In genomic region chr10:121596668-121597503, GRCh38 we compare ENCODE assay signal across 9 cellular contexts. TPM values are rescaled to one million over a fixed set of nuclear protein-coding genes. Genes with fewer than 3 reads are reported as not detected.
DNase-seq lines count a peak whose midpoint lies in the region; ATAC-seq and TF ChIP-seq lines count a peak whose summit lies in the region.
"Had no signal": no experiment of that assay in that cellular context is flagged by ENCODE, and none has a peak within 500 bp of the region (broad histone marks: within the 10 kb centered on the region; RNA-seq: fewer than 3 reads in every experiment).

No MANE protein-coding gene starts in this region.

- H3K9me3 ChIP-seq in right lobe of liver (no peaks in the 10 kb centered on the region), thyroid gland (no peaks in the 10 kb centered on the region)

- H3K4me3 Mint-ChIP-seq in activated T-cell treated with anti-CD3 and anti-CD28 coated beads, Interleukin-2, amount 50 U/mL, for 24 hours = peak overlapping the region; percentile 19
- peak overlapping the region; percentile 67 for H3K4me3 Mint-ChIP-seq in chondrocyte (ENCODE audit: unreplicated experiment)

- 9% methylated on average over 9 of the region's 54 CpGs for WGBS in right lobe of liver (ENCODE audit: insufficient coverage, low coverage, low lambda C conversion rate, missing lambda C conversion rate)
- WGBS in thyroid gland, 2 donors = 4 to 6% methylated on average over 24 to 42 of the region's 54 CpGs

- H3K4me1 Mint-ChIP-seq in activated T-cell treated with anti-CD3 and anti-CD28 coated beads, Interleukin-2, amount 50 U/mL, for 24 hours (ENCODE audit: low read depth) = peaks cover 7% of the 10 kb centered on the region
- peaks cover 14% of the 10 kb centered on the region for H3K4me1 Mint-ChIP-seq in chondrocyte (ENCODE audit: low read depth)

- TF ChIP-seq POLR2A in right lobe of liver (IDR thresholded peaks at IDR 0.05) = no peak
- TF ChIP-seq POLR2A in thyroid gland (IDR thresholded peaks at IDR 0.05) = peak in 1 of 2 donors; percentile 60

- no peak overlapping the region for H3K27ac Mint-ChIP-seq in activated T-cell treated with anti-CD3 and anti-CD28 coated beads, Interleukin-2, amount 50 U/mL, for 24 hours
- H3K27ac Mint-ChIP-seq in chondrocyte (ENCODE audit: unreplicated experiment) = no peak overlapping the region

- ATAC-seq in right lobe of liver = peak; percentile 56 to 65 (median 61)

- H3K36me3 Mint-ChIP-seq in activated T-cell treated with anti-CD3 and anti-CD28 coated beads, Interleukin-2, amount 50 U/mL, for 24 hours (ENCODE audit: low read depth) = no peaks in the 10 kb centered on the region
- no peaks in the 10 kb centered on the region for H3K36me3 Mint-ChIP-seq in chondrocyte (ENCODE audit: low read depth)

- peak overlapping the region; percentile 19 to 44 (median 24) for H3K27ac ChIP-seq in right lobe of liver
- peak overlapping the region; percentile 50 to 81 (median 70) for H3K27ac ChIP-seq in thyroid gland
- H3K27ac ChIP-seq: SK-N-MC had no signal

- intact Hi-C loops in right lobe of liver (cut with DNase I) (no loop called here), thyroid gland (cut with DNase I) (loop anchor here (10.0 kb wide), 1 partner anchor 182 kb away; no protein-coding TSS in a partner anchor)

- peaks cover 69% of the 10 kb centered on the region for H3K27me3 Mint-ChIP-seq in activated T-cell treated with anti-CD3 and anti-CD28 coated beads, Interleukin-2, amount 50 U/mL, for 24 hours
- peaks cover 11% of the 10 kb centered on the region for H3K27me3 Mint-ChIP-seq in chondrocyte (ENCODE audit: low read depth)

- H3K36me3 ChIP-seq in right lobe of liver (no peaks in the 10 kb centered on the region), thyroid gland (no peaks in the 10 kb centered on the region)

- TF ChIP-seq CTCF in chondrocyte (IDR thresholded peaks at IDR 0.05) (peak; percentile 74), right lobe of liver (IDR thresholded peaks at IDR 0.05) (peak in 3 of 4 donors; percentile 19 to 40 (median 23)), thyroid gland (IDR thresholded peaks at IDR 0.05) (peak in 3 of 6 experiments; percentile 16 to 44 (median 43))

- H3K4me3 ChIP-seq in right lobe of liver = peak overlapping the region; percentile 48 to 59 (median 53)
- peak overlapping the region; percentile 43 to 67 (median 52) for H3K4me3 ChIP-seq in thyroid gland (replicated peaks in 1 of 3)

- DNase-seq in activated T-cell treated with anti-CD3 and anti-CD28 coated beads, Interleukin-2, amount 50 U/mL, for 24 hours = no peak
- DNase-seq in activated T-cell treated with anti-CD3 and anti-CD28 coated beads for 4 hours (no peak), chondrocyte (ENCODE audit: low spot score) (peak; percentile 72), right lobe of liver (peak; percentile 58 to 65 (median 62)), thyroid gland (peak; percentile 82 to 83), H4 (ENCODE audit: low spot score) (no peak)
- no peak for DNase-seq in activated CD4-positive, alpha-beta T cell treated with anti-CD3 and anti-CD28 coated beads, Interleukin-2, amount 50 U/mL, for 48 hours
- no peak for DNase-seq in effector CD8-positive, alpha-beta T cell (lab: John Stamatoyannopoulos, UW)

- H3K4me1 ChIP-seq in right lobe of liver (peaks cover 0 to 15% (median 0%) of the 10 kb centered on the region in 4 donors), thyroid gland (peaks cover 11 to 16% of the 10 kb centered on the region in 2 donors)

- H3K9me3 Mint-ChIP-seq in activated T-cell treated with anti-CD3 and anti-CD28 coated beads, Interleukin-2, amount 50 U/mL, for 24 hours = no peaks in the 10 kb centered on the region
- H3K9me3 Mint-ChIP-seq in chondrocyte (ENCODE audit: low read depth) = no peaks in the 10 kb centered on the region

- H3K27me3 ChIP-seq in right lobe of liver (peaks cover 0 to 5% of the 10 kb centered on the region in 2 donors), thyroid gland (no peaks in the 10 kb centered on the region)

RNA-seq across cellular contexts. Expression of gene FGFR2, which starts 1.4 kb away (rescaled TPM):
- total RNA-seq in chondrocyte (1.7 to 6.0 TPM (median 2.9 TPM) in 3 replicates), right lobe of liver (10 to 100 TPM; 14.4 to 33.7 (median 23.0) TPM), thyroid gland (100 to 1,000 TPM in 3 of 4 donors, 10 to 100 TPM in 1; 65.6 to 149 (median 122) TPM)
- total RNA-seq in H4 (2014; rRNA removed; shearing (Covaris generic)) = 3.7 and 5.0 TPM in 2 replicates

Comparison
In these comparisons a context has a peak if more than half of its experiments do, and no peak if none do; other contexts are left out.
1. DNase-seq: peak in chondrocyte (single experiment), right lobe of liver (3 of 3) and thyroid gland (2 of 2); none in activated T-cell treated with anti-CD3 and anti-CD28 coated beads, Interleukin-2, amount 50 U/mL, for 24 hours (single experiment), activated T-cell treated with anti-CD3 and anti-CD28 coated beads for 4 hours (single experiment), activated CD4-positive, alpha-beta T cell treated with anti-CD3 and anti-CD28 coated beads, Interleukin-2, amount 50 U/mL, for 48 hours (0 of 2), H4 (single experiment) and effector CD8-positive, alpha-beta T cell (single experiment).